In genomic region chr6:13711726-13712484, GRCh38 we compare ENCODE assay signal across 1 cellular context.
TF ChIP-seq lines count a peak whose summit lies in the region.

RANBP9 (minus strand) TSS chr6:13711835; CDS start chr6:13711505, 330 bp downstream.

TF ChIP-seq in HEK293, 187 proteins besides CTCF, POLR2A, EP300 and RAD21 (continued from another document):
- TF ChIP-seq, protein P1, sequence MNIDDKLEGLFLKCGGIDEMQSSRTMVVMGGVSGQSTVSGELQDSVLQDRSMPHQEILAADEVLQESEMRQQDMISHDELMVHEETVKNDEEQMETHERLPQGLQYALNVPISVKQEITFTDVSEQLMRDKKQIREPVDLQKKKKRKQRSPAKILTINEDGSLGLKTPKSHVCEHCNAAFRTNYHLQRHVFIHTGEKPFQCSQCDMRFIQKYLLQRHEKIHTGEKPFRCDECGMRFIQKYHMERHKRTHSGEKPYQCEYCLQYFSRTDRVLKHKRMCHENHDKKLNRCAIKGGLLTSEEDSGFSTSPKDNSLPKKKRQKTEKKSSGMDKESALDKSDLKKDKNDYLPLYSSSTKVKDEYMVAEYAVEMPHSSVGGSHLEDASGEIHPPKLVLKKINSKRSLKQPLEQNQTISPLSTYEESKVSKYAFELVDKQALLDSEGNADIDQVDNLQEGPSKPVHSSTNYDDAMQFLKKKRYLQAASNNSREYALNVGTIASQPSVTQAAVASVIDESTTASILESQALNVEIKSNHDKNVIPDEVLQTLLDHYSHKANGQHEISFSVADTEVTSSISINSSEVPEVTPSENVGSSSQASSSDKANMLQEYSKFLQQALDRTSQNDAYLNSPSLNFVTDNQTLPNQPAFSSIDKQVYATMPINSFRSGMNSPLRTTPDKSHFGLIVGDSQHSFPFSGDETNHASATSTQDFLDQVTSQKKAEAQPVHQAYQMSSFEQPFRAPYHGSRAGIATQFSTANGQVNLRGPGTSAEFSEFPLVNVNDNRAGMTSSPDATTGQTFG (tag by site-specific recombination; IDR thresholded peaks at IDR 0.05; ENCODE audit: borderline replicate concordance) = no peak
